11 cellular contexts compared by ENCODE assay signal in the genomic region with DNA sequence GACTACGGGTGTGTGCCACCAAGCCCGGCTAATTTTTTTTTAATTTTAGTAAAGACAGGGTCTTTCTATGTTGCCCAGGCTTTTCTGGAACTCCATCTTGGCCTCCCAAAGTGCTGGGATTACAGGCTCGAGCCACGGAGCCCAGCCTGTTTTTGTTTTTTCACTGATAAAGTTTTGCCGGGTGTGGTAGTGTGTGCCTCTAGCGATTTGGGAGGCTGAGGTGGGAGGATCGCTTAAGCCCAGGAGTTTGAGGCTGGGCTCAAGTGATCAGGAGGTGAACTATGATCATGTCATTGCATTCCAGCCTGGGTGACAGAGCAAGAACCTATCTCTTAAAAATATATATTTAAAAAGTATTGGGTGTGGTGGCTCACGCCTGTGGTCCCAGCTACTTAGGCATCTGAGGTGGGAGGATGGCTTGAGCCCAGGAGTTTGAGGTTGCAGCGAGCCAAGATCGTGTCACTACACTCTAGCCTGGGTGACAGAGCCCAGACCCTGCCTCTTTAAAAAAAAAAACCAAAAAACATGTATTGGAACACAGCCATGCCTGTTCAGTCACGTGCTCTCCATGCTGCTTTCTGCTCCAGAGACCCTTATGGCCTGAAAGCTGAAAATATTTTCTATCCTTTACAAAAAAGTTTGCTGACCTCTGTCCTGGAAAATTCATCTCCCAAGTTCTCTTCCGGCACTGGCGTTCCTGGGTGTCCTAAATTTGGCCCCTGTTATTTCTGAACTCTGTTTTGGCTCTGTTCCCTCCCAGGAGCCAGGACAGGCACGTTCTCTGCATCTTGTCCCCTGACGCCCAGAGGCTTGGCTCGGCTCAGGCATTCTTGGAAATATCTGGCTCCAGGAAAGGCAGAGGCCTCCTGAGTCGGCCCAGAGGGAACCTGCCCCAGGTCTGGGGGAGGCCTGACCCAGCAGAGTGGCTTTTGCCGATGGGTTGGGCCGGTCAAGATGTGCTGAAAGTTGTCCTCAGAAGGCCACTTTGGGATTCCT.
A peak's percentile ranks its signal among the peaks of the same experiment; 100 is the strongest.
DNase-seq lines count a peak whose midpoint lies in the region; ATAC-seq and TF ChIP-seq lines count a peak whose summit lies in the region.
"Had no signal": no experiment of that assay in that cellular context is flagged by ENCODE, and none has a peak within 500 bp of the region (broad histone marks: within the 10 kb centered on the region; RNA-seq: fewer than 3 reads in every experiment).

No MANE protein-coding gene starts in this region.

- H3K9me3 ChIP-seq in esophagus muscularis mucosa, result no peaks in the 10 kb centered on the region
- no peaks in the 10 kb centered on the region for H3K9me3 ChIP-seq in muscle layer of duodenum (ENCODE audit: control insufficient read depth in 1 of 2, low read length in 2 of 2)
- H3K9me3 ChIP-seq in upper lobe of left lung, result no peaks in the 10 kb centered on the region

- 44% methylated on average over 18 of the region's 19 CpGs for WGBS in esophagus muscularis mucosa
- 58 to 71% methylated on average over 14 to 19 of the region's 19 CpGs for WGBS in upper lobe of left lung, 2 donors

- TF ChIP-seq EP300 in esophagus muscularis mucosa (IDR thresholded peaks at IDR 0.05) (no peak), upper lobe of left lung (IDR thresholded peaks at IDR 0.05) (no peak)

- DNase-seq in NCI-H446 treated with DMSO at 0.1 percent for 48 hours (lab: John Stamatoyannopoulos, UW) (peak; percentile 19), esophagus muscularis mucosa (ENCODE audit: extremely low spot score) (no peak), upper lobe of left lung (peak in 1 of 2 donors; percentile 39), cerebellar nuclear complex (lab: John Stamatoyannopoulos, UW) (no peak)
- DNase-seq: activated T-cell treated with anti-CD3 and anti-CD28 coated beads, Interleukin-2, amount 50 U/mL, for 48 hours; DMS79; NCI-H1436; stimulated activated naive CD8-positive, alpha-beta T cell treated with anti-CD3 and anti-CD28 coated beads, Interleukin-15, Interleukin-2, amounts not matched to agents 100 U/mL and 50 U/mL, for 24 hours had no signal

- intact Hi-C loops in esophagus muscularis mucosa (cut with DNase I), result loop anchor here (5.0 kb wide), 1 partner anchor 87 kb away; the partner anchor contains the start of gene LRP5

- TF ChIP-seq CTCF in esophagus muscularis mucosa (IDR thresholded peaks at IDR 0.05), result no peak
- TF ChIP-seq CTCF in upper lobe of left lung (IDR thresholded peaks at IDR 0.05), result no peak

- ATAC-seq in upper lobe of left lung (ENCODE audit: low FRiP score in 2 of 2) (peak in 1 of 2 donors; percentile 4), HG02840 (IDR thresholded peaks at IDR 0.05; ENCODE audit: low FRiP score, unreplicated experiment) (no peak), HG02938 (IDR thresholded peaks at IDR 0.05; ENCODE audit: unreplicated experiment) (no peak)
- ATAC-seq: stimulated activated naive CD8-positive, alpha-beta T cell treated with anti-CD3 and anti-CD28 coated beads, Interleukin-15, Interleukin-2, amounts not matched to agents 100 U/mL and 50 U/mL, for 24 hours had no signal

- H3K27ac ChIP-seq in esophagus muscularis mucosa (replicated peaks in 1 of 4) (peak overlapping the region; percentile 85 to 90 (median 88)), muscle layer of duodenum (ENCODE audit: low read length) (peak overlapping the region; percentile 9), upper lobe of left lung (peak overlapping the region in 3 of 4 donors; percentile 61 to 84 (median 76))

- H3K4me3 ChIP-seq in esophagus muscularis mucosa (no peak overlapping the region), muscle layer of duodenum (ENCODE audit: low read depth in 1 of 2, low read length in 2 of 2) (no peak overlapping the region), upper lobe of left lung (no peak overlapping the region)

- H3K27me3 ChIP-seq in esophagus muscularis mucosa (no peaks in the 10 kb centered on the region), muscle layer of duodenum (ENCODE audit: low read depth, low read length) (no peaks in the 10 kb centered on the region), upper lobe of left lung (no peaks in the 10 kb centered on the region)

- H3K36me3 ChIP-seq in esophagus muscularis mucosa (peaks cover 0 to 42% (median 30%) of the 10 kb centered on the region in 4 donors), muscle layer of duodenum (ENCODE audit: control insufficient read depth in 1 of 2, insufficient read depth in 2 of 2, low read length in 2 of 2) (peaks cover 7 to 16% of the 10 kb centered on the region in 2 donors), upper lobe of left lung (peaks cover 5 to 11% (median 6%) of the 10 kb centered on the region in 4 donors)

- TF ChIP-seq POLR2A in esophagus muscularis mucosa (IDR thresholded peaks at IDR 0.05; ENCODE audit: low read depth) (no peak), upper lobe of left lung (IDR thresholded peaks at IDR 0.05) (no peak)

- H3K4me1 ChIP-seq in esophagus muscularis mucosa (peaks cover 33 to 67% (median 57%) of the 10 kb centered on the region in 4 donors), muscle layer of duodenum (ENCODE audit: control insufficient read depth in 1 of 2, insufficient read depth in 2 of 2, low read length in 2 of 2) (peaks cover 3 to 19% of the 10 kb centered on the region in 2 donors), upper lobe of left lung (peaks cover 18 to 28% (median 24%) of the 10 kb centered on the region in 4 donors)

Comparison
In these comparisons a context has a peak if more than half of its experiments do, and no peak if none do; other contexts are left out.
1. H3K27ac ChIP-seq: peak in every context shown above with its lines; median percentile 88 in esophagus muscularis mucosa; 76 in upper lobe of left lung; 9 in muscle layer of duodenum.